22 cellular contexts compared by ENCODE assay signal in genomic region chr13:111540486-111540885, GRCh38.
A peak's percentile ranks its signal among the peaks of the same experiment; 100 is the strongest.
DNase-seq lines count a peak whose midpoint lies in the region; ATAC-seq, FAIRE-seq and TF ChIP-seq lines count a peak whose summit lies in the region.
"Had no signal": no experiment of that assay in that cellular context is flagged by ENCODE, and none has a peak within 500 bp of the region (broad histone marks: within the 10 kb centered on the region; RNA-seq: fewer than 3 reads in every experiment).

No MANE protein-coding gene starts in this region.

- no peak overlapping the region for H2BK20ac ChIP-seq in H1 (ENCODE audit: low read length)

- H4K5ac ChIP-seq in H1 (ENCODE audit: insufficient read length, low read depth, low read length) = no peak overlapping the region

- peaks cover 37% of the 10 kb centered on the region for H3K27me3 Mint-ChIP-seq in chondrocyte (ENCODE audit: low read depth)

- H3K4me1 ChIP-seq in H1 (replicated peaks in 1 of 4; ENCODE audit: control insufficient read depth in 3 of 4, insufficient read depth in 4 of 4, low read length in 3 of 4) (peaks cover 0 to 11% (median 5%) of the 10 kb centered on the region in 4 experiments; a peak in 6 of 7 replicates), neuronal stem cell (ENCODE audit: control insufficient read depth in 2 of 2, insufficient read depth in 1 of 2, low read depth in 1 of 2, low read length in 2 of 2) (peaks cover under 1 to 2% of the 10 kb centered on the region in 2 donors), spleen (no peaks in the 10 kb centered on the region)
- H3K4me1 ChIP-seq: HAP-1 had no signal

- H3K9me3 ChIP-seq in H1 (ENCODE audit: insufficient read depth in 2 of 2, low read depth in 1 of 2, low read length in 1 of 2) (no peaks in the 10 kb centered on the region), neuronal stem cell (replicated peaks in 1 of 2; ENCODE audit: control insufficient read depth in 2 of 2, insufficient read depth in 1 of 2, low read depth in 1 of 2, low read length in 2 of 2) (peaks cover 2 to 3% of the 10 kb centered on the region in 2 donors), spleen (peaks cover 0 to 9% (median 0%) of the 10 kb centered on the region in 8 donors)
- H3K9me3 ChIP-seq: HAP-1 had no signal

- no peak overlapping the region for H3K4ac ChIP-seq in H1 (replicated peaks; ENCODE audit: insufficient read length, low read depth, low read length)
- no peak overlapping the region for H3K4ac ChIP-seq in neuronal stem cell (ENCODE audit: low read length)

- H4K91ac ChIP-seq in H1 (replicated peaks; ENCODE audit: insufficient read length, low read length) (peak overlapping the region; percentile 54), neuronal stem cell (ENCODE audit: low read depth, low read length, poor library complexity) (no peak overlapping the region)

- H3K4me1 Mint-ChIP-seq in chondrocyte (ENCODE audit: low read depth) = no peaks in the 10 kb centered on the region
- H3K4me1 Mint-ChIP-seq: CD4-positive, CD25-positive, alpha-beta regulatory T cell had no signal

- H2BK15ac ChIP-seq in H1 (ENCODE audit: low read length) (no peak overlapping the region), neuronal stem cell (ENCODE audit: low read length) (no peak overlapping the region)

- H2AK5ac ChIP-seq in H1 (ENCODE audit: low read depth, low read length) (no peak overlapping the region), neuronal stem cell (ENCODE audit: low read depth, low read length) (no peak overlapping the region)

- H3K18ac ChIP-seq in H1 (ENCODE audit: extremely low read depth, low read length) (no peak overlapping the region), neuronal stem cell (ENCODE audit: low read length) (no peak overlapping the region)

- H3K14ac ChIP-seq in H1 (ENCODE audit: insufficient read length) (no peak overlapping the region), neuronal stem cell (ENCODE audit: low read length) (no peak overlapping the region)

- H2BK5ac ChIP-seq in H1 (ENCODE audit: low read depth, low read length) (no peak overlapping the region), neuronal stem cell (ENCODE audit: low read length) (peak overlapping the region; percentile 10)

- TF ChIP-seq CTCF in chondrocyte (IDR thresholded peaks at IDR 0.05) = no peak
- no peak for TF ChIP-seq CTCF in H1 (IDR thresholded peaks at IDR 0.05; ENCODE audit: control extremely low read depth in 1 of 3, insufficient read depth in 1 of 3, low read depth in 1 of 3, low read length in 3 of 3)
- no peak for TF ChIP-seq CTCF in spleen (IDR thresholded peaks at IDR 0.05 in 8 of 11, conservative IDR thresholded peaks at IDR 0.05 in 3 of 11)

- intact Hi-C loops in spleen (cut with DNase I; ENCODE audit: low total_unique reads) = no loop called here

- TF ChIP-seq POLR2A in H1 (IDR thresholded peaks at IDR 0.05; ENCODE audit: control extremely low read depth in 1 of 2, low read depth in 2 of 2, low read length in 2 of 2) (no peak), spleen (IDR thresholded peaks at IDR 0.05) (no peak)

- POLR2A ChIA-PET in H1 (lab: Charles Lee; ENCODE audit: partially characterized antibody) = no interaction called here

- H3K4me3 Mint-ChIP-seq in chondrocyte (ENCODE audit: unreplicated experiment) = no peak overlapping the region
- H3K4me3 Mint-ChIP-seq: CD4-positive, CD25-positive, alpha-beta regulatory T cell; CD8-positive, alpha-beta T cell; GM23338; HFFc6 had no signal

- H3K79me2 ChIP-seq in H1 (ENCODE audit: control insufficient read depth in 1 of 2, insufficient read depth in 2 of 2, low read length in 2 of 2) = no peaks in the 10 kb centered on the region

- H3K4me3 ChIP-seq in H1 (ENCODE audit: extremely low read depth in 1 of 4, insufficient read depth in 2 of 4, low read depth in 3 of 4, low read length in 4 of 4) (no peak overlapping the region), neuronal stem cell (ENCODE audit: low read length in 2 of 2) (no peak overlapping the region), spleen (no peak overlapping the region)
- H3K4me3 ChIP-seq: GM12878, GM23338, HAP-1 had no signal

- H3K36me3 ChIP-seq in H1 (ENCODE audit: control insufficient read depth in 2 of 4, insufficient read depth in 4 of 4, low read length in 3 of 4) = no peaks in the 10 kb centered on the region
- H3K36me3 ChIP-seq in neuronal stem cell (replicated peaks in 1 of 2; ENCODE audit: control insufficient read depth in 2 of 2, insufficient read depth in 2 of 2, low read length in 2 of 2) = no peaks in the 10 kb centered on the region
- H3K36me3 ChIP-seq in spleen = no peaks in the 10 kb centered on the region
- H3K36me3 ChIP-seq: HAP-1 had no signal

- H3K23me2 ChIP-seq in H1 (ENCODE audit: low read depth, low read length) = no peaks in the 10 kb centered on the region

- no peak overlapping the region for H3K27ac Mint-ChIP-seq in chondrocyte (ENCODE audit: unreplicated experiment)
- H3K27ac Mint-ChIP-seq: CD4-positive, CD25-positive, alpha-beta regulatory T cell; CD8-positive, alpha-beta T cell; GM23338; HFFc6 had no signal

- no peak for ATAC-seq in esophagus mucosa
- ATAC-seq: CD8-positive, alpha-beta T cell; GM12878 had no signal

- peaks cover 8% of the 10 kb centered on the region for H3K9me3 Mint-ChIP-seq in chondrocyte (ENCODE audit: low read depth)
- H3K9me3 Mint-ChIP-seq: GM23338 had no signal

- no peak overlapping the region for H3K56ac ChIP-seq in H1 (replicated peaks; ENCODE audit: insufficient read length, low read depth, low read length)

- H3K23ac ChIP-seq in H1 (ENCODE audit: insufficient read length) = no peak overlapping the region
- H3K23ac ChIP-seq in neuronal stem cell (ENCODE audit: low read depth, low read length, poor library complexity) = no peak overlapping the region

- no peaks in the 10 kb centered on the region for H3K36me3 Mint-ChIP-seq in chondrocyte (ENCODE audit: low read depth)
- H3K36me3 Mint-ChIP-seq: CD8-positive, alpha-beta T cell had no signal

- FAIRE-seq in H1 (lab: Jason Lieb, UNC) (no peak), frontal cortex (lab: Jason Lieb, UNC) (no peak)
- FAIRE-seq: D721Med, GM12878, GM18507, H54 had no signal

- H2BK120ac ChIP-seq in H1 (replicated peaks; ENCODE audit: low read depth, low read length) = no peak overlapping the region
- no peak overlapping the region for H2BK120ac ChIP-seq in neuronal stem cell (ENCODE audit: low read depth, low read length)

- H3K27ac ChIP-seq in H1 (ENCODE audit: low read depth, low read length) (no peak overlapping the region), neuronal stem cell (replicated peaks; ENCODE audit: low read length) (no peak overlapping the region), spleen (no peak overlapping the region), caudate nucleus (ENCODE audit: low read depth, low read length) (no peak overlapping the region)
- H3K27ac ChIP-seq: C4-2B had no signal

- CTCF ChIA-PET in H1 (lab: Charles Lee; ENCODE audit: partially characterized antibody) = interaction anchor here (0.6 to 2.0 kb wide), 11 partner anchors 9 to 93 kb away, joined by 3 to 6 read pairs (median 3); no protein-coding TSS in a partner anchor

- no peak overlapping the region for H3K9ac ChIP-seq in H1 (replicated peaks in 1 of 4; ENCODE audit: extremely low read depth in 1 of 4, low read depth in 3 of 4, low read length in 3 of 4)
- H3K9ac ChIP-seq in neuronal stem cell (ENCODE audit: low read depth, low read length, poor library complexity) = no peak overlapping the region

- H3K4me2 ChIP-seq in H1 (ENCODE audit: insufficient read depth in 1 of 2, low read depth in 2 of 2, low read length in 2 of 2) = no peak overlapping the region
- H3K4me2 ChIP-seq in neuronal stem cell (ENCODE audit: insufficient read depth, low read length, poor library complexity, severe bottlenecking) = no peak overlapping the region
- H3K4me2 ChIP-seq: GM23338 had no signal

- H3K27me3 ChIP-seq in H1 (replicated peaks in 1 of 4; ENCODE audit: control insufficient read depth in 3 of 4, extremely low read depth in 1 of 4, insufficient read depth in 3 of 4, low read length in 3 of 4) (peaks cover 0 to 14% (median 9%) of the 10 kb centered on the region in 4 experiments; a peak in 4 of 7 replicates), neuronal stem cell (ENCODE audit: control insufficient read depth in 3 of 3, insufficient read depth in 3 of 3, low read depth in 1 of 3, low read length in 3 of 3) (peaks cover 0 to 18% (median 0%) of the 10 kb centered on the region in 3 experiments), spleen (replicated peaks in 1 of 7) (peaks cover 0 to 52% (median 7%) of the 10 kb centered on the region in 7 donors)

- H2BK12ac ChIP-seq in H1 (ENCODE audit: low read depth, low read length) = no peak overlapping the region
- no peak overlapping the region for H2BK12ac ChIP-seq in neuronal stem cell (ENCODE audit: low read length)

- no peaks in the 10 kb centered on the region for H4K20me1 ChIP-seq in H1 (replicated peaks in 1 of 2; ENCODE audit: control insufficient read depth in 1 of 2, insufficient read depth in 2 of 2, low read length in 2 of 2)

- no peak overlapping the region for H2AFZ ChIP-seq in H1 (ENCODE audit: low read length)
- H2AFZ ChIP-seq in neuronal stem cell (ENCODE audit: low read length) = no peak overlapping the region

- peak; percentile 68 for DNase-seq in chondrocyte (ENCODE audit: low spot score)
- no peak for DNase-seq in H1 (ENCODE audit: low read depth in 1 of 2, low spot score in 2 of 2)
- no peak for DNase-seq in neuronal stem cell (ENCODE audit: low spot score)
- peak; percentile 42 for DNase-seq in spleen
- no peak for DNase-seq in caudate nucleus (lab: John Stamatoyannopoulos, UW)
- no peak for DNase-seq in frontal cortex (ENCODE audit: low spot score in 2 of 2)
- DNase-seq in HUDEP-2 (lab: John Stamatoyannopoulos, UW; ENCODE audit: unreplicated experiment in 76 of 76) = no peak
- DNase-seq: CD4-positive, CD25-positive, alpha-beta regulatory T cell; CD8-positive, alpha-beta T cell; DMS 273 treated with DMSO at 0.1 percent for 48 hours; DMS79; EL; GDM1; HFFc6 had no signal

- H3K79me1 ChIP-seq in H1 (ENCODE audit: low read depth, low read length) (no peaks in the 10 kb centered on the region), neuronal stem cell (ENCODE audit: low read depth, low read length) (no peaks in the 10 kb centered on the region)

- WGBS in H1 (ENCODE audit: extremely low coverage in 1 of 2, insufficient coverage in 1 of 2, insufficient read length in 1 of 2, insufficient replicate concordance in 2 of 2, low coverage in 1 of 2, low lambda C conversion rate in 2 of 2, missing lambda C conversion rate in 1 of 2), 2 experiments = 86% methylated on average over 10 of the region's 10 CpGs; no CpG with 5 or more reads in 1 of the 2 experiments
- WGBS in neuronal stem cell (ENCODE audit: extremely low coverage in 2 of 2, insufficient read length in 2 of 2, insufficient replicate concordance in 1 of 2), 2 donors = no CpG with 5 or more reads among the region's 10 CpGs
- 86 to 96% (median 90%) methylated on average over 9 to 10 of the region's 10 CpGs for WGBS in spleen, 5 donors

- no peak for TF ChIP-seq RAD21 in H1 (IDR thresholded peaks at IDR 0.05 in 1 of 2, conservative IDR thresholded peaks at IDR 0.05 in 1 of 2; ENCODE audit: low read depth in 2 of 2, low read length in 2 of 2)

- no peak for TF ChIP-seq EP300 in H1 (IDR thresholded peaks at IDR 0.05; ENCODE audit: borderline replicate concordance in 1 of 2, low read depth in 2 of 2, low read length in 2 of 2)

- H4K8ac ChIP-seq in H1 (ENCODE audit: extremely low read depth, insufficient read depth, low read length) (no peak overlapping the region), neuronal stem cell (ENCODE audit: low read depth, low read length) (no peak overlapping the region)

TF ChIP-seq in H1, 55 proteins besides CTCF, POLR2A, EP300 and RAD21 (continues in another document):
- TF ChIP-seq SIRT6 (IDR thresholded peaks at IDR 0.05; ENCODE audit: low read length) = no peak

Comparison
In these comparisons a context has a peak if more than half of its experiments do, and no peak if none do; other contexts are left out.
1. DNase-seq: peak in chondrocyte (single experiment) and spleen (single experiment); none in H1 (0 of 2), neuronal stem cell (single experiment), caudate nucleus (0 of 61), frontal cortex (0 of 2) and HUDEP-2 (0 of 76).